In the genomic region with DNA sequence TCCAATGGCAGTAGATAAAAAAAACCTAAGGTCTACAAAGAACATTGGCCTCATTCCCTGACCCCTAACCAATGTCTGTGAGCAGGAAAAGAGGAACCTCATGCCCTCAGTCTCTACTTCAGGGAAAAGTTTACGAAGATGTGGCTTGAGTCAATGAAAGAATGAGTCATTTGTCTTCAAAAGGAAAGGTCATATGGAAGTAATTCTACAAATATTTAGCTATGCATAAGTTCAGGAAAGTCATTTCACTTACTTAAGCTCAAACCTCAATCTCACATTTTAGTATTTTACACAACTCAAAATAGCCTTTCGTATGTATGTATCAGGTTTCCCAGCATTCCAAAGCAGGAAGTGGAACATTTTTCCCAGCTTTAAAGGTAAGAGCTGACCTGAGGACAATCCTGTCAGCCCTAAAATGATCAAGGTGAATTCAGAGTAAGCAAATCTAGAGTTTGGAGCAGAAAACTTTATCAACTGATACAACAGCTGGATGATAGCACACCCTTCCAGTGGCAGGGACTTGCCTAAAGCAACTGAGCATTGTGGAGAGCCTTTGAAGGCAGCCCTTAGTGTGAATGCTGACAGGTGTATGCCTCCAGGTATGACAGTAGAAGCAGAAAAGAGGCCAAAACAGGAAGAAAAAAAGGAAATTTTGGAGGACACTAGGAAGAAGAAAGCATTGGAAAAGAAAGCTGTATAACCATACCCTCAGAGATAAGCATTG, we compare ENCODE assay signal across 10 cellular contexts.
DNase-seq lines count a peak whose midpoint lies in the region; ATAC-seq and TF ChIP-seq lines count a peak whose summit lies in the region.
"Had no signal": no experiment of that assay in that cellular context is flagged by ENCODE, and none has a peak within 500 bp of the region (broad histone marks: within the 10 kb centered on the region; RNA-seq: fewer than 3 reads in every experiment).

No MANE protein-coding gene starts in this region.

- TF ChIP-seq POLR2A in NB4 (IDR thresholded peaks at IDR 0.05; ENCODE audit: extremely low read depth, insufficient read length): no peak

- no peak overlapping the region for H3K4me3 ChIP-seq in NB4 (ENCODE audit: low read depth, low read length)
- no peak overlapping the region for H3K4me3 ChIP-seq in choroid plexus epithelial cell (ENCODE audit: low read depth, low read length)
- H3K4me3 ChIP-seq: cardiac muscle cell, right lobe of liver had no signal

- TF ChIP-seq CTCF in NB4 (IDR thresholded peaks at IDR 0.05; ENCODE audit: low read depth, low read length) (no peak), choroid plexus epithelial cell (conservative IDR thresholded peaks at IDR 0.05; ENCODE audit: low read depth, low read length) (no peak)

- ATAC-seq in HG03520 (IDR thresholded peaks at IDR 0.05; ENCODE audit: unreplicated experiment) (no peak), GM21825 (IDR thresholded peaks at IDR 0.05; ENCODE audit: unreplicated experiment) (no peak)

- DNase-seq in GM04503 (ENCODE audit: low read depth) (peak; percentile 86), NB4 (ENCODE audit: low read depth) (peak; percentile 77), choroid plexus epithelial cell (ENCODE audit: low read depth) (peak; percentile 97), pons (ENCODE audit: low spot score) (peak; percentile 40), NCI-H1105 (lab: John Stamatoyannopoulos, UW) (no peak), T-helper 1 cell (no peak)
- DNase-seq: right lobe of liver had no signal

Comparison
In these comparisons a context has a peak if more than half of its experiments do, and no peak if none do; other contexts are left out.
1. DNase-seq: peak in GM04503 (single experiment), NB4 (single experiment), choroid plexus epithelial cell (single experiment) and pons (single experiment); none in NCI-H1105 (single experiment) and T-helper 1 cell (0 of 5).